In genomic region chr10:70237958-70238536, GRCh38 we compare ENCODE assay signal across 5 cellular contexts. TPM values are rescaled to one million over a fixed set of nuclear protein-coding genes. Genes with fewer than 3 reads are reported as not detected.
"Had no signal": no experiment of that assay in that cellular context is flagged by ENCODE, and none has a peak within 500 bp of the region (broad histone marks: within the 10 kb centered on the region; RNA-seq: fewer than 3 reads in every experiment).

No MANE protein-coding gene starts in this region.

RNA-seq across cellular contexts. Expression of gene NPFFR1, which starts 45.8 kb away (rescaled TPM):
- total RNA-seq: naive thymus-derived CD8-positive, alpha-beta T cell; osteocyte; posterior vena cava; pulmonary artery endothelial cell; vagina had no signal
